1 cellular context compared by ENCODE assay signal in genomic region chr6:143553337-143553736, GRCh38.
TF ChIP-seq lines count a peak whose summit lies in the region.

No MANE protein-coding gene starts in this region.

TF ChIP-seq in IMR-90, 13 proteins besides CTCF, POLR2A, EP300 and RAD21:
- TF ChIP-seq ELK1 (IDR thresholded peaks at IDR 0.05; ENCODE audit: borderline replicate concordance, low read depth, low read length) (no peak), MAZ (IDR thresholded peaks at IDR 0.05; ENCODE audit: borderline replicate concordance, low read depth, low read length) (no peak), CEBPB (IDR thresholded peaks at IDR 0.05; ENCODE audit: low read depth, low read length) (no peak), NFE2L2 (IDR thresholded peaks at IDR 0.05; ENCODE audit: low read depth, low read length) (no peak), BHLHE40 (IDR thresholded peaks at IDR 0.05; ENCODE audit: low read depth, low read length) (no peak), MXI1 (IDR thresholded peaks at IDR 0.05; ENCODE audit: borderline replicate concordance, low read depth, low read length) (no peak), SMC3 (IDR thresholded peaks at IDR 0.05; ENCODE audit: low read depth, low read length) (no peak), RCOR1 (IDR thresholded peaks at IDR 0.05; ENCODE audit: insufficient replicate concordance, low read length) (no peak), MAFK (IDR thresholded peaks at IDR 0.05; ENCODE audit: low read depth, low read length) (no peak), RFX5 (IDR thresholded peaks at IDR 0.05; ENCODE audit: low read depth, low read length) (no peak), CHD1 (IDR thresholded peaks at IDR 0.05; ENCODE audit: low read depth, low read length) (no peak)
